Comparison of ENCODE assay signal across 10 cellular contexts in the genomic region with DNA sequence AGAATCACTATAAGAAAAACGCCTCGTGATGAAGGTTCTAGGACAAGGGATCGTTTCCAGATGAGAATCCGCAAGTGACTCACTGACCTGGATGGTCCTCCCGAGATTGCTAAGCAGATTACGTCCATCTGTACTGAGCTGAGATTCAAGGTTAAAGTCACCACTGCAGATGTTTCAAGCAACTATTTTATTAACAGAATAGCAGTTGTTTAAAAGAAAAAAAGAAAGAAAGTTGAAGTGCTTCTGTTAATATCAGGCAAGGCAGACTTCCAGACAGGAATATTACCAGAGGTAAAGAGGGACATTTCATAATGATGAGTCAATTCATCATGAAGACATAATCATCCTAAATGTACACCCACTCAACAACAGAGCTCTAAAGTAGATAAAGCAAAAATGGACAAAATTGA. TPM values are rescaled to one million over a fixed set of nuclear protein-coding genes. Genes with fewer than 3 reads are reported as not detected.
DNase-seq lines count a peak whose midpoint lies in the region; ATAC-seq and TF ChIP-seq lines count a peak whose summit lies in the region.
"Had no signal": no experiment of that assay in that cellular context is flagged by ENCODE, and none has a peak within 500 bp of the region (broad histone marks: within the 10 kb centered on the region; RNA-seq: fewer than 3 reads in every experiment).

No MANE protein-coding gene starts in this region.

- H3K27me3 ChIP-seq in upper lobe of left lung, result no peaks in the 10 kb centered on the region
- H3K27me3 ChIP-seq: BE2C had no signal

- peaks cover 82% of the 10 kb centered on the region for H3K4me1 Mint-ChIP-seq in activated naive CD4-positive, alpha-beta T cell treated with anti-CD3 and anti-CD28 coated beads, Interleukin-2, amount 50 U/mL, for 24 hours
- peaks cover 68% of the 10 kb centered on the region for H3K4me1 Mint-ChIP-seq in brain

- TF ChIP-seq CTCF in brain (conservative IDR thresholded peaks at IDR 0.05), result no peak
- TF ChIP-seq CTCF in upper lobe of left lung (IDR thresholded peaks at IDR 0.05), result no peak

- ATAC-seq in activated naive CD4-positive, alpha-beta T cell treated with anti-CD3 and anti-CD28 coated beads, Interleukin-2, amount 50 U/mL, for 72 hours, result no peak
- ATAC-seq in upper lobe of left lung (ENCODE audit: low FRiP score in 2 of 2), result peak in 1 of 2 donors; percentile 67
- no peak for ATAC-seq in GM21723 (IDR thresholded peaks at IDR 0.05; ENCODE audit: unreplicated experiment)

- no peaks in the 10 kb centered on the region for H3K9me3 ChIP-seq in upper lobe of left lung
- H3K9me3 ChIP-seq: BE2C had no signal

- H3K4me3 Mint-ChIP-seq in activated naive CD4-positive, alpha-beta T cell treated with anti-CD3 and anti-CD28 coated beads, Interleukin-2, amount 50 U/mL, for 24 hours, result peak overlapping the region; percentile 57
- peak overlapping the region in 1 of 5 experiments; percentile 13 for H3K4me3 Mint-ChIP-seq in brain

- H3K9me3 Mint-ChIP-seq in activated naive CD4-positive, alpha-beta T cell treated with anti-CD3 and anti-CD28 coated beads, Interleukin-2, amount 50 U/mL, for 24 hours, result no peaks in the 10 kb centered on the region
- no peaks in the 10 kb centered on the region for H3K9me3 Mint-ChIP-seq in activated naive CD4-positive, alpha-beta T cell treated with anti-CD3 and anti-CD28 coated beads, Interleukin-2, amount 50 U/mL, for 72 hours
- H3K9me3 Mint-ChIP-seq in brain, result no peaks in the 10 kb centered on the region

- no peaks in the 10 kb centered on the region for H3K27me3 Mint-ChIP-seq in activated naive CD4-positive, alpha-beta T cell treated with anti-CD3 and anti-CD28 coated beads, Interleukin-2, amount 50 U/mL, for 24 hours
- no peaks in the 10 kb centered on the region for H3K27me3 Mint-ChIP-seq in brain

- H3K27ac Mint-ChIP-seq in activated naive CD4-positive, alpha-beta T cell treated with anti-CD3 and anti-CD28 coated beads, Interleukin-2, amount 50 U/mL, for 24 hours, result peak overlapping the region; percentile 85
- H3K27ac Mint-ChIP-seq in activated naive CD4-positive, alpha-beta T cell treated with anti-CD3 and anti-CD28 coated beads, Interleukin-2, amount 50 U/mL, for 72 hours, result no peak overlapping the region
- peak overlapping the region in 4 of 5 experiments; percentile 26 to 90 (median 56) for H3K27ac Mint-ChIP-seq in brain

- no peak overlapping the region for H3K4me3 ChIP-seq in upper lobe of left lung

- no peak for TF ChIP-seq POLR2A in upper lobe of left lung (IDR thresholded peaks at IDR 0.05)

- TF ChIP-seq EP300 in upper lobe of left lung (IDR thresholded peaks at IDR 0.05), result no peak

- H3K4me1 ChIP-seq in upper lobe of left lung, result peaks cover 58 to 91% (median 74%) of the 10 kb centered on the region in 4 donors

- WGBS in upper lobe of left lung, 2 donors, result 73 to 78% methylated on average over 6 of the region's 6 CpGs

- H3K27ac ChIP-seq in upper lobe of left lung, result peak overlapping the region; percentile 82 to 95 (median 88)

- no peak for DNase-seq in activated naive CD4-positive, alpha-beta T cell treated with anti-CD3 and anti-CD28 coated beads, Interleukin-2, amount 50 U/mL, for 72 hours (ENCODE audit: low spot score in 2 of 2)
- peak; percentile 37 for DNase-seq in kidney tubule cell (ENCODE audit: low spot score)
- DNase-seq in upper lobe of left lung, result no peak
- no peak for DNase-seq in NCI-H446 (lab: John Stamatoyannopoulos, UW)
- DNase-seq in T1000 (lab: John Stamatoyannopoulos, UW), result no peak
- DNase-seq: BE2C, head of caudate nucleus had no signal

- H3K36me3 ChIP-seq in upper lobe of left lung, result no peaks in the 10 kb centered on the region
- H3K36me3 ChIP-seq: BE2C had no signal

- peaks cover 7% of the 10 kb centered on the region for H3K36me3 Mint-ChIP-seq in activated naive CD4-positive, alpha-beta T cell treated with anti-CD3 and anti-CD28 coated beads, Interleukin-2, amount 50 U/mL, for 24 hours
- H3K36me3 Mint-ChIP-seq in activated naive CD4-positive, alpha-beta T cell treated with anti-CD3 and anti-CD28 coated beads, Interleukin-2, amount 50 U/mL, for 72 hours, result peaks cover 0 to 5% of the 10 kb centered on the region in 2 donors
- peaks cover 3% of the 10 kb centered on the region for H3K36me3 Mint-ChIP-seq in brain

RNA-seq across cellular contexts. Expression of a gene that starts 17.9 kb away (rescaled TPM):
- 10 to 100 TPM; 49.8 to 66.8 TPM for total RNA-seq in activated naive CD4-positive, alpha-beta T cell treated with anti-CD3 and anti-CD28 coated beads, Interleukin-2, amount 50 U/mL, for 72 hours
- polyA plus RNA-seq in brain (ENCODE audit: insufficient read depth, low read depth, low replicate concordance), result 60.2 TPM
- total RNA-seq in upper lobe of left lung, result 100 to 1,000 TPM in 4 of 6 donors, 10 to 100 TPM in 2; 67.8 to 210 (median 116) TPM

RNA-seq across cellular contexts. Expression of a gene that starts 44.1 kb away (rescaled TPM):
- 1,000 to 10,000 TPM; 2,655 to 3,867 TPM for total RNA-seq in activated naive CD4-positive, alpha-beta T cell treated with anti-CD3 and anti-CD28 coated beads, Interleukin-2, amount 50 U/mL, for 72 hours
- not detected for polyA plus RNA-seq in brain (ENCODE audit: insufficient read depth, low read depth, low replicate concordance)
- over 10,000 TPM in 1 of 6 donors, 1,000 to 10,000 TPM in 1, under 1 TPM in 4; under 0.01 to 11,449 (median under 0.01) TPM for total RNA-seq in upper lobe of left lung

RNA-seq across cellular contexts. Expression of a gene that starts 45.4 kb away (rescaled TPM):
- total RNA-seq in activated naive CD4-positive, alpha-beta T cell treated with anti-CD3 and anti-CD28 coated beads, Interleukin-2, amount 50 U/mL, for 72 hours, result 1,000 to 10,000 TPM; 1,753 to 2,211 TPM
- polyA plus RNA-seq in brain (ENCODE audit: insufficient read depth, low read depth, low replicate concordance), result not detected
- 1,000 to 10,000 TPM in 2 of 6 donors, under 1 TPM in 4; under 0.01 to 4,461 (median under 0.01) TPM for total RNA-seq in upper lobe of left lung

RNA-seq across cellular contexts. Expression of a gene that starts 46.7 kb away (rescaled TPM):
- total RNA-seq in activated naive CD4-positive, alpha-beta T cell treated with anti-CD3 and anti-CD28 coated beads, Interleukin-2, amount 50 U/mL, for 72 hours, result 1,000 to 10,000 TPM; 4,045 to 4,525 TPM
- 2,030 TPM for polyA plus RNA-seq in brain (ENCODE audit: insufficient read depth, low read depth, low replicate concordance)
- total RNA-seq in upper lobe of left lung, result 1,000 to 10,000 TPM; 1,008 to 2,508 (median 1,628) TPM

RNA-seq across cellular contexts. Expression of a gene that starts 53.1 kb away (rescaled TPM):
- total RNA-seq in activated naive CD4-positive, alpha-beta T cell treated with anti-CD3 and anti-CD28 coated beads, Interleukin-2, amount 50 U/mL, for 72 hours, result 100 to 1,000 TPM; 114 to 131 TPM
- 28.1 TPM for polyA plus RNA-seq in brain (ENCODE audit: insufficient read depth, low read depth, low replicate concordance)
- 100 to 1,000 TPM in 1 of 6 donors, 10 to 100 TPM in 5; 48.1 to 140 (median 69.6) TPM for total RNA-seq in upper lobe of left lung

Comparison
In these comparisons a context has a peak if more than half of its experiments do, and no peak if none do; other contexts are left out.
1. H3K27ac Mint-ChIP-seq: peak in activated naive CD4-positive, alpha-beta T cell treated with anti-CD3 and anti-CD28 coated beads, Interleukin-2, amount 50 U/mL, for 24 hours (single experiment) and brain (4 of 5); none in activated naive CD4-positive, alpha-beta T cell treated with anti-CD3 and anti-CD28 coated beads, Interleukin-2, amount 50 U/mL, for 72 hours (0 of 2).